ENCODE assay signal across 8 cellular contexts in genomic region chr19:44770550-44771257, GRCh38. TPM values are rescaled to one million over a fixed set of nuclear protein-coding genes. Genes with fewer than 3 reads are reported as not detected.
A peak's percentile ranks its signal among the peaks of the same experiment; 100 is the strongest.
DNase-seq lines count a peak whose midpoint lies in the region; ATAC-seq and TF ChIP-seq lines count a peak whose summit lies in the region.

No MANE protein-coding gene starts in this region.

- TF ChIP-seq POLR2A in lower leg skin (IDR thresholded peaks at IDR 0.05), result no peak

- H3K27ac ChIP-seq in CD4-positive, CD25-positive, alpha-beta regulatory T cell (ENCODE audit: insufficient read depth, low read length, poor library complexity, severe bottlenecking), result peak overlapping the region; percentile 11

- no peaks in the 10 kb centered on the region for H3K27me3 ChIP-seq in CD4-positive, CD25-positive, alpha-beta regulatory T cell (ENCODE audit: control insufficient read depth, insufficient read depth, low read length)

- H3K27ac Mint-ChIP-seq in CD4-positive, CD25-positive, alpha-beta regulatory T cell, result peak overlapping the region; percentile 69 to 80 (median 71)
- peak overlapping the region; percentile 87 for H3K27ac Mint-ChIP-seq in activated CD4-positive, alpha-beta T cell treated with anti-CD3 and anti-CD28 coated beads, Interleukin-2, amount 10 ng/mL, durations not matched to agents 7 days and 5 days
- peak overlapping the region; percentile 87 for H3K27ac Mint-ChIP-seq in dendritic cell treated with granulocyte-macrophage colony-stimulating factor and Interleukin-4, amounts not matched to agents 40 ng/mL and 50 ng/mL, for 4 days

- peak; percentile 99 for ATAC-seq in CD4-positive, CD25-positive, alpha-beta regulatory T cell (ENCODE audit: low read depth in 2 of 2)
- ATAC-seq in GM19452 (IDR thresholded peaks at IDR 0.05; ENCODE audit: unreplicated experiment) (peak; percentile 95), HG03558 (IDR thresholded peaks at IDR 0.05; ENCODE audit: extremely low read depth, unreplicated experiment) (peak; percentile 88)

- TF ChIP-seq CTCF in lower leg skin (IDR thresholded peaks at IDR 0.05), result peak in 1 of 3 donors; percentile 89

- no peaks in the 10 kb centered on the region for H3K27me3 Mint-ChIP-seq in CD4-positive, CD25-positive, alpha-beta regulatory T cell
- H3K27me3 Mint-ChIP-seq in activated CD4-positive, alpha-beta T cell treated with anti-CD3 and anti-CD28 coated beads, Interleukin-2, amount 10 ng/mL, durations not matched to agents 7 days and 5 days, result peaks cover 8% of the 10 kb centered on the region
- peaks cover 8% of the 10 kb centered on the region for H3K27me3 Mint-ChIP-seq in dendritic cell treated with granulocyte-macrophage colony-stimulating factor and Interleukin-4, amounts not matched to agents 40 ng/mL and 50 ng/mL, for 4 days

- peak overlapping the region; percentile 24 for H3K4me3 ChIP-seq in CD4-positive, CD25-positive, alpha-beta regulatory T cell (ENCODE audit: low read depth, low read length)
- no peak overlapping the region for H3K4me3 ChIP-seq in lower leg skin (ENCODE audit: low read depth, poor library complexity, severe bottlenecking)

- 17% methylated on average over 15 of the region's 15 CpGs for WGBS in lower leg skin, 2 donors

- DNase-seq in CD4-positive, CD25-positive, alpha-beta regulatory T cell, result peak; percentile 94 to 98 (median 95)
- DNase-seq in NCI-H748 (lab: John Stamatoyannopoulos, UW; ENCODE audit: unreplicated experiment), result peak; percentile 95
- DNase-seq in activated CD4-positive, alpha-beta T cell treated with anti-CD3 and anti-CD28 coated beads, Interleukin-2, amount 10 ng/mL, durations not matched to agents 7 days and 5 days, result peak; percentile 99
- DNase-seq in lower leg skin (ENCODE audit: low spot score in 2 of 2), result peak; percentile 94 to 98
- DNase-seq in stimulated activated CD4-positive, alpha-beta T cell treated with anti-CD3 and anti-CD28 coated beads, TNF-alpha, amount 100 ng/mL, for 4 hours (ENCODE audit: low read depth in 3 of 3), result peak; percentile 93 to 96 (median 95)

- CTCF ChIA-PET in activated CD4-positive, alpha-beta T cell treated with anti-CD3 and anti-CD28 coated beads, Interleukin-2, amount 10 ng/mL, durations not matched to agents 7 days and 5 days (lab: Charles Lee), result interaction anchor here (0.6 to 11.9 kb wide), 41 partner anchors 9 to 532 kb away, joined by 3 to 222 read pairs (median 5); partner anchors contain the start of genes APOC2, BCL3 and NECTIN2

- peaks cover 0 to 32% (median 17%) of the 10 kb centered on the region in 4 donors for H3K4me1 Mint-ChIP-seq in CD4-positive, CD25-positive, alpha-beta regulatory T cell
- H3K4me1 Mint-ChIP-seq in activated CD4-positive, alpha-beta T cell treated with anti-CD3 and anti-CD28 coated beads, Interleukin-2, amount 10 ng/mL, durations not matched to agents 7 days and 5 days, result peaks cover 37% of the 10 kb centered on the region
- H3K4me1 Mint-ChIP-seq in dendritic cell treated with granulocyte-macrophage colony-stimulating factor and Interleukin-4, amounts not matched to agents 40 ng/mL and 50 ng/mL, for 4 days (ENCODE audit: low read depth), result peaks cover 41% of the 10 kb centered on the region

- H3K36me3 ChIP-seq in CD4-positive, CD25-positive, alpha-beta regulatory T cell (ENCODE audit: control insufficient read depth, insufficient read depth, low read length), result no peaks in the 10 kb centered on the region

- no peaks in the 10 kb centered on the region for H3K9me3 Mint-ChIP-seq in CD4-positive, CD25-positive, alpha-beta regulatory T cell
- H3K9me3 Mint-ChIP-seq in activated CD4-positive, alpha-beta T cell treated with anti-CD3 and anti-CD28 coated beads, Interleukin-2, amount 10 ng/mL, durations not matched to agents 7 days and 5 days, result peaks cover 8% of the 10 kb centered on the region
- no peaks in the 10 kb centered on the region for H3K9me3 Mint-ChIP-seq in dendritic cell treated with granulocyte-macrophage colony-stimulating factor and Interleukin-4, amounts not matched to agents 40 ng/mL and 50 ng/mL, for 4 days

- peaks cover 11% of the 10 kb centered on the region for H3K4me1 ChIP-seq in CD4-positive, CD25-positive, alpha-beta regulatory T cell (ENCODE audit: control insufficient read depth, insufficient read depth, low read length, poor library complexity, severe bottlenecking)

- intact Hi-C loops in dendritic cell treated with granulocyte-macrophage colony-stimulating factor and Interleukin-4, amounts not matched to agents 40 ng/mL and 50 ng/mL, for 4 days (cut with micrococcal nuclease), result loop anchor here (1.0 to 2.0 kb wide), 5 partner anchors 22 to 200 kb away; partner anchors contain the start of gene BCL3
- intact Hi-C loops in lower leg skin (cut with DNase I; ENCODE audit: low total_unique reads), result loop anchor here (5.0 kb wide), 1 partner anchor 48 kb away; no protein-coding TSS in a partner anchor

- POLR2A ChIA-PET in activated CD4-positive, alpha-beta T cell treated with anti-CD3 and anti-CD28 coated beads, Interleukin-2, amount 10 ng/mL, durations not matched to agents 7 days and 5 days (lab: Charles Lee), result interaction anchor here (0.6 to 1.7 kb wide), 4 partner anchors 18 to 479 kb away, joined by 3 to 7 read pairs (median 3); no protein-coding TSS in a partner anchor

- H3K4me3 Mint-ChIP-seq in CD4-positive, CD25-positive, alpha-beta regulatory T cell, result peak overlapping the region in 3 of 4 donors; percentile 50 to 54 (median 52)
- peak overlapping the region; percentile 59 for H3K4me3 Mint-ChIP-seq in activated CD4-positive, alpha-beta T cell treated with anti-CD3 and anti-CD28 coated beads, Interleukin-2, amount 10 ng/mL, durations not matched to agents 7 days and 5 days
- peak overlapping the region; percentile 64 for H3K4me3 Mint-ChIP-seq in dendritic cell treated with granulocyte-macrophage colony-stimulating factor and Interleukin-4, amounts not matched to agents 40 ng/mL and 50 ng/mL, for 4 days

- no peaks in the 10 kb centered on the region for H3K9me3 ChIP-seq in CD4-positive, CD25-positive, alpha-beta regulatory T cell (ENCODE audit: control insufficient read depth in 2 of 2, low read length in 2 of 2)

- no peaks in the 10 kb centered on the region for H3K36me3 Mint-ChIP-seq in CD4-positive, CD25-positive, alpha-beta regulatory T cell
- peaks cover 7% of the 10 kb centered on the region for H3K36me3 Mint-ChIP-seq in activated CD4-positive, alpha-beta T cell treated with anti-CD3 and anti-CD28 coated beads, Interleukin-2, amount 10 ng/mL, durations not matched to agents 7 days and 5 days (ENCODE audit: low read depth)
- H3K36me3 Mint-ChIP-seq in dendritic cell treated with granulocyte-macrophage colony-stimulating factor and Interleukin-4, amounts not matched to agents 40 ng/mL and 50 ng/mL, for 4 days (ENCODE audit: low read depth), result peaks cover 5% of the 10 kb centered on the region

RNA-seq across cellular contexts. Expression of gene CBLC, which starts 7.0 kb away (rescaled TPM):
- total RNA-seq in CD4-positive, CD25-positive, alpha-beta regulatory T cell, result not detected
- not detected for polyA plus RNA-seq in CD4-positive, CD25-positive, alpha-beta regulatory T cell
- not detected for total RNA-seq in activated CD4-positive, alpha-beta T cell treated with anti-CD3 and anti-CD28 coated beads, Interleukin-2, amount 10 ng/mL, durations not matched to agents 7 days and 5 days
- 10 to 100 TPM; 64.3 to 87.0 (median 75.6) TPM for total RNA-seq in lower leg skin

RNA-seq across cellular contexts. Expression of gene BCL3, which starts 22.2 kb away (rescaled TPM):
- 231 TPM for total RNA-seq in CD4-positive, CD25-positive, alpha-beta regulatory T cell
- 10 to 100 TPM in 1 of 4 donors, 1 to 10 TPM in 3; 3.4 to 12.5 (median 5.4) TPM for polyA plus RNA-seq in CD4-positive, CD25-positive, alpha-beta regulatory T cell
- total RNA-seq in activated CD4-positive, alpha-beta T cell treated with anti-CD3 and anti-CD28 coated beads, Interleukin-2, amount 10 ng/mL, durations not matched to agents 7 days and 5 days, result 10 to 100 TPM; 38.7 to 40.2 TPM
- total RNA-seq in lower leg skin, result 10 to 100 TPM; 17.1 to 27.3 (median 19.0) TPM

RNA-seq across cellular contexts. Expression of gene BCAM, which starts 38.2 kb away (rescaled TPM):
- not detected for total RNA-seq in CD4-positive, CD25-positive, alpha-beta regulatory T cell
- polyA plus RNA-seq in CD4-positive, CD25-positive, alpha-beta regulatory T cell, result not detected
- total RNA-seq in activated CD4-positive, alpha-beta T cell treated with anti-CD3 and anti-CD28 coated beads, Interleukin-2, amount 10 ng/mL, durations not matched to agents 7 days and 5 days, result not detected
- 10 to 100 TPM; 32.3 to 73.5 (median 58.0) TPM for total RNA-seq in lower leg skin

Comparison
In these comparisons a context has a peak if more than half of its experiments do, and no peak if none do; other contexts are left out.
1. RNA of gene CBLC, which starts 7.0 kb away (total RNA-seq): 64.3 to 87.0 TPM in lower leg skin; not detected in CD4-positive, CD25-positive, alpha-beta regulatory T cell (single experiment) and not detected in activated CD4-positive, alpha-beta T cell treated with anti-CD3 and anti-CD28 coated beads, Interleukin-2, amount 10 ng/mL, durations not matched to agents 7 days and 5 days; every median in the first group is over 10 times any median in the second.
2. RNA of gene BCAM, which starts 38.2 kb away (total RNA-seq): 32.3 to 73.5 TPM in lower leg skin; not detected in CD4-positive, CD25-positive, alpha-beta regulatory T cell (single experiment) and not detected in activated CD4-positive, alpha-beta T cell treated with anti-CD3 and anti-CD28 coated beads, Interleukin-2, amount 10 ng/mL, durations not matched to agents 7 days and 5 days; every median in the first group is over 10 times any median in the second.
3. Peak in every context shown above with its lines, with median percentiles within 50 percentile points of each other: ATAC-seq, DNase-seq, H3K27ac Mint-ChIP-seq and H3K4me3 Mint-ChIP-seq.